In genomic region chrX:130793966-130794365, GRCh38 we compare ENCODE assay signal across 27 cellular contexts.
DNase-seq lines count a peak whose midpoint lies in the region; ATAC-seq, FAIRE-seq and TF ChIP-seq lines count a peak whose summit lies in the region.
"Had no signal": no experiment of that assay in that cellular context is flagged by ENCODE, and none has a peak within 500 bp of the region (broad histone marks: within the 10 kb centered on the region; RNA-seq: fewer than 3 reads in every experiment).

No MANE protein-coding gene starts in this region.

- H3F3A ChIP-seq in PC-3 (ENCODE audit: low read length, unreplicated experiment) = no peaks in the 10 kb centered on the region

- H3K36me3 ChIP-seq in cardiac muscle cell (no peaks in the 10 kb centered on the region), PC-3 (ENCODE audit: low read depth, low read length) (no peaks in the 10 kb centered on the region), endothelial cell of umbilical vein (ENCODE audit: control insufficient read depth in 2 of 2, extremely low read depth in 1 of 2, insufficient read depth in 2 of 2, low read length in 2 of 2) (no peaks in the 10 kb centered on the region)
- H3K36me3 ChIP-seq: gastrocnemius medialis, left lung, tibial artery had no signal

- H3K4me2 ChIP-seq in PC-3 (ENCODE audit: low read length) = no peak overlapping the region
- no peak overlapping the region for H3K4me2 ChIP-seq in endothelial cell of umbilical vein (ENCODE audit: insufficient read depth, low read length)
- H3K4me2 ChIP-seq: KMS-11 had no signal

- H3K9me1 ChIP-seq in endothelial cell of umbilical vein (replicated peaks; ENCODE audit: control insufficient read depth, extremely low read depth, insufficient read depth, low read length) = no peaks in the 10 kb centered on the region

- DNase-seq in cardiac muscle cell (ENCODE audit: low read depth in 1 of 2, low spot score in 1 of 2) = no peak
- DNase-seq in left ventricle myocardium superior = no peak
- DNase-seq in PC-3 = peak; percentile 23
- peak; percentile 2 for DNase-seq in endothelial cell of umbilical vein (ENCODE audit: low read depth, low spot score)
- no peak for DNase-seq in type B pancreatic cell (ENCODE audit: extremely low spot score, unreplicated experiment)
- DNase-seq in posterior vena cava (ENCODE audit: low spot score) = no peak
- DNase-seq in NCI-H1092 treated with DMSO at 0.1 percent for 48 hours (lab: John Stamatoyannopoulos, UW) = no peak
- DNase-seq: activated CD4-positive, alpha-beta T cell treated with anti-CD3 and anti-CD28 coated beads for 36 hours; activated effector memory CD4-positive, alpha-beta T cell treated with Interleukin-2 at 50 U/mL for 16 hours; anterior cingulate cortex; caudate nucleus; gastrocnemius medialis; hippocampal formation; left lung; mesendoderm; naive B cell; NCI-H1930; NCI-H345; small intestine; stimulated activated CD4-positive, alpha-beta T cell treated with anti-CD3 and anti-CD28 coated beads, Interleukin-1b, Interleukin-23, amount 100 ng/mL, for 48 hours; tibial artery had no signal

- H3K4me3 ChIP-seq in cardiac muscle cell (no peak overlapping the region), PC-3 (ENCODE audit: low read length) (no peak overlapping the region), endothelial cell of umbilical vein (replicated peaks in 1 of 3; ENCODE audit: insufficient read depth in 1 of 3, low read depth in 1 of 3, low read length in 3 of 3) (no peak overlapping the region)
- H3K4me3 ChIP-seq: gastrocnemius medialis, left lung, tibial artery had no signal

- TF ChIP-seq CTCF in cardiac muscle cell (IDR thresholded peaks at IDR 0.05; ENCODE audit: low read depth, low read length) (no peak), PC-3 (conservative IDR thresholded peaks at IDR 0.05; ENCODE audit: low read depth, low read length) (no peak), endothelial cell of umbilical vein (IDR thresholded peaks at IDR 0.05; ENCODE audit: extremely low read depth in 1 of 2, insufficient read depth in 1 of 2, low read depth in 1 of 2, low read length in 2 of 2) (no peak), type B pancreatic cell (conservative IDR thresholded peaks at IDR 0.05) (no peak)

- H3K9me3 ChIP-seq in cardiac muscle cell (ENCODE audit: low read depth) (no peaks in the 10 kb centered on the region), PC-3 (ENCODE audit: low read length) (no peaks in the 10 kb centered on the region), endothelial cell of umbilical vein (replicated peaks; ENCODE audit: control insufficient read depth, insufficient read depth, low read length) (no peaks in the 10 kb centered on the region)
- H3K9me3 ChIP-seq: gastrocnemius medialis, left lung, tibial artery had no signal

- H3K4me1 ChIP-seq in cardiac muscle cell (ENCODE audit: low read depth) (peaks cover 21% of the 10 kb centered on the region), PC-3 (ENCODE audit: insufficient read depth, low read length) (peaks cover 8% of the 10 kb centered on the region), endothelial cell of umbilical vein (ENCODE audit: control insufficient read depth, extremely low read depth, insufficient read depth, low read length) (peaks cover 3% of the 10 kb centered on the region)
- H3K4me1 ChIP-seq: gastrocnemius medialis, left lung had no signal

- H2AFZ ChIP-seq in PC-3 (ENCODE audit: low read length) (no peak overlapping the region), endothelial cell of umbilical vein (ENCODE audit: low read depth, low read length) (no peak overlapping the region)

- no peak overlapping the region for H3K4me3 Mint-ChIP-seq in type B pancreatic cell
- H3K4me3 Mint-ChIP-seq: activated CD4-positive, alpha-beta T cell treated with anti-CD3 and anti-CD28 coated beads for 36 hours; activated naive CD8-positive, alpha-beta T cell; B cell; naive B cell; T-helper 2 cell treated with Interferon-gamma antibody and Interleukin-4, amounts not matched to agents 5 μg/mL and 100 μg/mL, for 36 hours had no signal

- BruUV-seq in PC-3 (replicated peaks; lab: Mats Ljungman, UMichigan) = no TSS peak
- no TSS peak for BruUV-seq in endothelial cell of umbilical vein (replicated peaks; lab: Mats Ljungman, UMichigan)

- peak overlapping the region; percentile 44 for H3K27ac Mint-ChIP-seq in type B pancreatic cell
- H3K27ac Mint-ChIP-seq: activated CD4-positive, alpha-beta T cell treated with anti-CD3 and anti-CD28 coated beads for 36 hours; activated naive CD8-positive, alpha-beta T cell; B cell; naive B cell; T-helper 2 cell treated with Interferon-gamma antibody and Interleukin-4, amounts not matched to agents 5 μg/mL and 100 μg/mL, for 36 hours had no signal

- ATAC-seq in left ventricle myocardium superior (no peak), PC-3 (no peak), GM21381 (IDR thresholded peaks at IDR 0.05; ENCODE audit: unreplicated experiment) (no peak)
- ATAC-seq: activated CD4-positive, alpha-beta T cell treated with anti-CD3 and anti-CD28 coated beads for 36 hours; gastrocnemius medialis; left lung had no signal

- H3K4me1 Mint-ChIP-seq in type B pancreatic cell (ENCODE audit: unreplicated experiment) = peaks cover 6% of the 10 kb centered on the region
- H3K4me1 Mint-ChIP-seq: activated CD4-positive, alpha-beta T cell treated with anti-CD3 and anti-CD28 coated beads for 36 hours; B cell had no signal

- no peak for FAIRE-seq in endothelial cell of umbilical vein (lab: Jason Lieb, UNC)
- FAIRE-seq: endometrium, small intestine had no signal

- H4K20me1 ChIP-seq in PC-3 (ENCODE audit: low read length) (no peaks in the 10 kb centered on the region), endothelial cell of umbilical vein (replicated peaks; ENCODE audit: control insufficient read depth, extremely low read depth, insufficient read depth, low read length) (no peaks in the 10 kb centered on the region)

- intact Hi-C loops in left ventricle myocardium superior (cut with micrococcal nuclease) (no loop called here), PC-3 (cut with micrococcal nuclease) (no loop called here), endothelial cell of umbilical vein (cut with micrococcal nuclease) (no loop called here), posterior vena cava (cut with DNase I) (no loop called here)

- H3K9me2 ChIP-seq in PC-3 (replicated peaks; ENCODE audit: low read length) = no peaks in the 10 kb centered on the region

- H3K9ac ChIP-seq in PC-3 (ENCODE audit: low read length) = no peak overlapping the region
- H3K9ac ChIP-seq in endothelial cell of umbilical vein (replicated peaks; ENCODE audit: extremely low read depth, insufficient read depth, low read length) = no peak overlapping the region
- H3K9ac ChIP-seq: KMS-11 had no signal

- H3K27ac ChIP-seq in cardiac muscle cell (peak overlapping the region; percentile 76), PC-3 (ENCODE audit: low read length) (no peak overlapping the region), endothelial cell of umbilical vein (ENCODE audit: insufficient read depth, low read depth, low read length) (no peak overlapping the region)
- H3K27ac ChIP-seq: gastrocnemius medialis, KMS-11, left lung, tibial artery had no signal

- dilution Hi-C loops in endothelial cell of umbilical vein (cut with MboI; ENCODE audit: extremely low pct_ligation_motif_present, low sequenced_read_pairs) = no loop called here

- no peaks in the 10 kb centered on the region for H3K79me2 ChIP-seq in PC-3 (ENCODE audit: low read length)
- H3K79me2 ChIP-seq in endothelial cell of umbilical vein (ENCODE audit: control insufficient read depth, insufficient read depth, low read length) = no peaks in the 10 kb centered on the region

- no peaks in the 10 kb centered on the region for H3K9me3 Mint-ChIP-seq in type B pancreatic cell
- H3K9me3 Mint-ChIP-seq: T-helper 2 cell treated with Interferon-gamma antibody and Interleukin-4, amounts not matched to agents 5 μg/mL and 100 μg/mL, for 36 hours had no signal

- no peak for TF ChIP-seq POLR2A in endothelial cell of umbilical vein (IDR thresholded peaks at IDR 0.05; ENCODE audit: low read depth, low read length)

- POLR2A ChIA-PET in PC-3 (lab: Charles Lee; ENCODE audit: unreplicated experiment) = no interaction called here
- POLR2A ChIA-PET in endothelial cell of umbilical vein (lab: Charles Lee) = no interaction called here

- CTCF ChIA-PET in PC-3 (lab: Charles Lee) = no interaction called here
- CTCF ChIA-PET in endothelial cell of umbilical vein (lab: Charles Lee) = no interaction called here

- no peaks in the 10 kb centered on the region for H3K36me3 Mint-ChIP-seq in type B pancreatic cell
- H3K36me3 Mint-ChIP-seq: naive B cell had no signal

- no peaks in the 10 kb centered on the region for H3K27me3 ChIP-seq in cardiac muscle cell
- no peaks in the 10 kb centered on the region for H3K27me3 ChIP-seq in PC-3 (ENCODE audit: low read length)
- H3K27me3 ChIP-seq in endothelial cell of umbilical vein (ENCODE audit: control insufficient read depth in 2 of 2, insufficient read depth in 2 of 2, low read length in 2 of 2) = no peaks in the 10 kb centered on the region
- H3K27me3 ChIP-seq: gastrocnemius medialis, left lung, tibial artery had no signal

- H3K27me3 Mint-ChIP-seq in type B pancreatic cell = peaks cover 41% of the 10 kb centered on the region
- H3K27me3 Mint-ChIP-seq: activated CD4-positive, alpha-beta T cell treated with anti-CD3 and anti-CD28 coated beads for 36 hours; activated naive CD8-positive, alpha-beta T cell; B cell; naive B cell had no signal

TF ChIP-seq in endothelial cell of umbilical vein, 7 proteins besides CTCF, POLR2A, EP300 and RAD21:
- TF ChIP-seq JUN (IDR thresholded peaks at IDR 0.05; ENCODE audit: borderline replicate concordance, insufficient read depth, insufficient read length, low read depth) (no peak), MAX (IDR thresholded peaks at IDR 0.05; ENCODE audit: insufficient read depth, insufficient read length) (no peak), POLR2AphosphoS5 (IDR thresholded peaks at IDR 0.05; ENCODE audit: insufficient read depth, low read depth, low read length) (no peak), FOS (IDR thresholded peaks at IDR 0.05; ENCODE audit: borderline replicate concordance, insufficient read depth, low read length) (no peak), GATA2 (IDR thresholded peaks at IDR 0.05; ENCODE audit: insufficient read depth, insufficient read length, low read depth, low read length) (no peak), EZH2 (IDR thresholded peaks at IDR 0.05; ENCODE audit: borderline replicate concordance, low read depth, low read length, severe bottlenecking) (no peak), MYC (IDR thresholded peaks at IDR 0.05; ENCODE audit: low read depth, low read length) (no peak)
TF ChIP-seq in endothelial cell of umbilical vein: peak in this region for 0.

Comparison
In these comparisons a context has a peak if more than half of its experiments do, and no peak if none do; other contexts are left out.
1. DNase-seq: peak in PC-3 (single experiment) and endothelial cell of umbilical vein (single experiment); none in cardiac muscle cell (0 of 2), left ventricle myocardium superior (single experiment), type B pancreatic cell (single experiment), posterior vena cava (single experiment) and NCI-H1092 treated with DMSO at 0.1 percent for 48 hours (single experiment).